Comparison of ENCODE assay signal across 21 cellular contexts in the genomic region with DNA sequence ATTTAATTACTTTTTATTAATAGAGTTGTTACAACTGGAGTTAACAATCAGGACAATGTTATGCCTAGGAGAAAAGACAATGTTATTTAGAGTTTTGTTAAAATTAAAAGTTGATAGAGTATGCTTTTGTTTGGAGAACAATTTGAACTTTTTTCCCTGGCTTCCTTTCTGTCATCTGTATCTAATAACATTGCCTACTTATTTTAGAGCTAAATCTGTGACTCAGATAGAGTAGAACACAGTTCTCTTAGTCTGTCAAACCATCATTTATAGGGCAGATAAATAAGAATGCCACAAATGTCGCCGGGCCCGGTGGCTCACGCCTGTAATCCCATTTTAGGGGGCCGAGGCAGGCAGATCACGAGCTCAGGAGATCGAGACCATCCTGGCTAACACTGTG. TPM values are rescaled to one million over a fixed set of nuclear protein-coding genes. Genes with fewer than 3 reads are reported as not detected.
DNase-seq lines count a peak whose midpoint lies in the region; ATAC-seq and TF ChIP-seq lines count a peak whose summit lies in the region.
"Had no signal": no experiment of that assay in that cellular context is flagged by ENCODE, and none has a peak within 500 bp of the region (broad histone marks: within the 10 kb centered on the region; RNA-seq: fewer than 3 reads in every experiment).

No MANE protein-coding gene starts in this region.

- H3K36me3 Mint-ChIP-seq in osteocyte (ENCODE audit: unreplicated experiment): no peaks in the 10 kb centered on the region
- H3K36me3 Mint-ChIP-seq: CD8-positive, alpha-beta T cell had no signal

- no peak overlapping the region for H3K27ac ChIP-seq in PC-9
- no peak overlapping the region for H3K27ac ChIP-seq in RWPE1
- H3K27ac ChIP-seq: BLaER1 treated with 17β-estradiol and CSF1 and Interleukin-3, amounts not matched to agents 10 nM and 100 nM; KMS-11 had no signal

- no peaks in the 10 kb centered on the region for H3K9me2 ChIP-seq in PC-9 (ENCODE audit: insufficient read depth)

- H3K4me3 Mint-ChIP-seq in osteocyte (ENCODE audit: unreplicated experiment): no peak overlapping the region
- H3K4me3 Mint-ChIP-seq: B cell; CD8-positive, alpha-beta T cell; HFFc6 had no signal

- peaks cover 7% of the 10 kb centered on the region for H3K4me1 Mint-ChIP-seq in osteocyte (ENCODE audit: unreplicated experiment)
- H3K4me1 Mint-ChIP-seq: B cell had no signal

- POLR2A ChIA-PET in PC-9 (lab: Charles Lee; ENCODE audit: unreplicated experiment) (no interaction called here), RWPE1 (lab: Yijun Ruan, JAX; ENCODE audit: low non-redundant PET) (no interaction called here)

- H2AFZ ChIP-seq in PC-9: no peak overlapping the region

- ATAC-seq in SK-N-SH treated with all-trans-retinoic acid at 6 μM for 48 hours (peak; percentile 61), HG02759 (IDR thresholded peaks at IDR 0.05; ENCODE audit: unreplicated experiment) (no peak)
- ATAC-seq: CD8-positive, alpha-beta T cell; HCT116 had no signal

- intact Hi-C loops in PC-9 (cut with micrococcal nuclease; ENCODE audit: unreplicated experiment): no loop called here

- CTCF ChIA-PET in PC-9 (lab: Charles Lee) (no interaction called here), RWPE1 (lab: Yijun Ruan, JAX) (no interaction called here)

- H3K4me1 ChIP-seq in PC-9 (replicated peaks; ENCODE audit: insufficient read depth): peaks cover 22% of the 10 kb centered on the region
- H3K4me1 ChIP-seq: BLaER1 treated with 17β-estradiol and CSF1 and Interleukin-3, amounts not matched to agents 10 nM and 100 nM had no signal

- H4K20me1 ChIP-seq in PC-9 (ENCODE audit: insufficient read depth): no peaks in the 10 kb centered on the region

- no peaks in the 10 kb centered on the region for H3K79me2 ChIP-seq in PC-9 (ENCODE audit: low read depth)

- H3K36me3 ChIP-seq in PC-9 (ENCODE audit: low read depth): no peaks in the 10 kb centered on the region
- H3K36me3 ChIP-seq: BLaER1 treated with 17β-estradiol and CSF1 and Interleukin-3, amounts not matched to agents 10 nM and 100 nM had no signal

- peaks cover 9% of the 10 kb centered on the region; the same call in 1 of the 2 replicates for H3F3A ChIP-seq in PC-9 (ENCODE audit: insufficient read depth, low read depth)

- no peaks in the 10 kb centered on the region for H3K27me3 Mint-ChIP-seq in osteocyte (ENCODE audit: unreplicated experiment)

- H3K9me3 Mint-ChIP-seq in osteocyte (ENCODE audit: unreplicated experiment): no peaks in the 10 kb centered on the region
- H3K9me3 Mint-ChIP-seq: CD8-positive, alpha-beta T cell; HFFc6 had no signal

- H3K4me3 ChIP-seq in fibroblast of mammary gland (ENCODE audit: control insufficient read depth, low read depth, low read length) (no peak overlapping the region), PC-9 (no peak overlapping the region)
- H3K4me3 ChIP-seq: BLaER1 treated with 17β-estradiol and CSF1 and Interleukin-3, amounts not matched to agents 10 nM and 100 nM had no signal

- TF ChIP-seq CTCF in fibroblast of mammary gland (conservative IDR thresholded peaks at IDR 0.05; ENCODE audit: control insufficient read depth, insufficient read depth, low read depth, low read length) (no peak), osteocyte (IDR thresholded peaks at IDR 0.05) (no peak), PC-9 (conservative IDR thresholded peaks at IDR 0.05) (no peak), RWPE1 (conservative IDR thresholded peaks at IDR 0.05; ENCODE audit: low read depth) (no peak)

- H3K27ac Mint-ChIP-seq in osteocyte (ENCODE audit: unreplicated experiment): no peak overlapping the region
- H3K27ac Mint-ChIP-seq: B cell; CD8-positive, alpha-beta T cell; HFFc6 had no signal

- H3K27me3 ChIP-seq in PC-9 (ENCODE audit: insufficient read depth, low read depth): no peaks in the 10 kb centered on the region

- H3K9me3 ChIP-seq in PC-9 (ENCODE audit: insufficient read depth, low read depth): no peaks in the 10 kb centered on the region

- no TSS peak for BruUV-seq in PC-9 (replicated peaks; lab: Mats Ljungman, UMichigan)

- DNase-seq in EH (ENCODE audit: low read depth) (peak; percentile 4), fibroblast of mammary gland (ENCODE audit: low read depth) (peak; percentile 17), osteocyte (ENCODE audit: extremely low spot score, unreplicated experiment) (peak; percentile 77), PC-9 (no peak), kidney glomerular epithelial cell (lab: John Stamatoyannopoulos, UW) (no peak), RWPE1 (ENCODE audit: low spot score) (no peak)
- DNase-seq: ACHN; Calu3; CD8-positive, alpha-beta T cell; DMS79 treated with DMSO at 0.1 percent for 48 hours; EL; GOT3; H7; HFFc6 had no signal

- no peak overlapping the region for H3K4me2 ChIP-seq in PC-9
- H3K4me2 ChIP-seq: BLaER1 treated with 17β-estradiol and CSF1 and Interleukin-3, amounts not matched to agents 10 nM and 100 nM; KMS-11 had no signal

TF ChIP-seq in SK-N-SH treated with all-trans-retinoic acid at 6 μM for 48 hours, 23 proteins besides CTCF, POLR2A, EP300 and RAD21:
- TF ChIP-seq ZNF565 (CRISPR knock-in tag; conservative IDR thresholded peaks at IDR 0.05; ENCODE audit: low read depth) (no peak), CSDC2 (CRISPR knock-in tag; IDR thresholded peaks at IDR 0.05) (no peak), ZFP30 (CRISPR knock-in tag; IDR thresholded peaks at IDR 0.05) (no peak), ESRRG (CRISPR knock-in tag; IDR thresholded peaks at IDR 0.05) (no peak), ZNF70 (CRISPR knock-in tag; IDR thresholded peaks at IDR 0.05) (no peak), ISL1 (CRISPR knock-in tag; IDR thresholded peaks at IDR 0.05) (no peak), PPARA (CRISPR knock-in tag; IDR thresholded peaks at IDR 0.05; ENCODE audit: borderline replicate concordance) (no peak), ZC3H10 (CRISPR knock-in tag; IDR thresholded peaks at IDR 0.05) (no peak), OSR1 (CRISPR knock-in tag; IDR thresholded peaks at IDR 0.05) (no peak), TSHZ2 (CRISPR knock-in tag; IDR thresholded peaks at IDR 0.05) (no peak), PATZ1 (CRISPR knock-in tag; IDR thresholded peaks at IDR 0.05; ENCODE audit: borderline replicate concordance) (no peak), ARNTL (CRISPR knock-in tag; IDR thresholded peaks at IDR 0.05; ENCODE audit: borderline replicate concordance, low read depth) (no peak), CSRNP3 (CRISPR knock-in tag; IDR thresholded peaks at IDR 0.05) (no peak), ZNF8 (CRISPR knock-in tag; IDR thresholded peaks at IDR 0.05) (no peak), BACH2 (CRISPR knock-in tag; IDR thresholded peaks at IDR 0.05; ENCODE audit: borderline replicate concordance) (no peak)
TF ChIP-seq in SK-N-SH treated with all-trans-retinoic acid at 6 μM for 48 hours: peak in this region for 0.

RNA-seq across cellular contexts. Expression of gene YAP1, which starts 28.9 kb away (rescaled TPM):
- total RNA-seq in osteocyte (126 and 128 TPM in 2 replicates), PC-9 (2021) (101 and 111 TPM in 2 replicates)
- total RNA-seq: B cell; CD8-positive, alpha-beta T cell had no signal

RNA-seq across cellular contexts. Expression of gene CFAP300, which starts 34.1 kb away (rescaled TPM):
- total RNA-seq in osteocyte (3.1 and 4.9 TPM in 2 replicates), PC-9 (2021) (1.9 and 2.2 TPM in 2 replicates)
- total RNA-seq: B cell; CD8-positive, alpha-beta T cell; G401 had no signal

Comparison
In these comparisons a context has a peak if more than half of its experiments do, and no peak if none do; other contexts are left out.
1. DNase-seq: peak in EH (single experiment), fibroblast of mammary gland (single experiment) and osteocyte (single experiment); none in PC-9 (0 of 2), kidney glomerular epithelial cell (single experiment) and RWPE1 (single experiment).